ENCODE assay signal across 7 cellular contexts in the genomic region with DNA sequence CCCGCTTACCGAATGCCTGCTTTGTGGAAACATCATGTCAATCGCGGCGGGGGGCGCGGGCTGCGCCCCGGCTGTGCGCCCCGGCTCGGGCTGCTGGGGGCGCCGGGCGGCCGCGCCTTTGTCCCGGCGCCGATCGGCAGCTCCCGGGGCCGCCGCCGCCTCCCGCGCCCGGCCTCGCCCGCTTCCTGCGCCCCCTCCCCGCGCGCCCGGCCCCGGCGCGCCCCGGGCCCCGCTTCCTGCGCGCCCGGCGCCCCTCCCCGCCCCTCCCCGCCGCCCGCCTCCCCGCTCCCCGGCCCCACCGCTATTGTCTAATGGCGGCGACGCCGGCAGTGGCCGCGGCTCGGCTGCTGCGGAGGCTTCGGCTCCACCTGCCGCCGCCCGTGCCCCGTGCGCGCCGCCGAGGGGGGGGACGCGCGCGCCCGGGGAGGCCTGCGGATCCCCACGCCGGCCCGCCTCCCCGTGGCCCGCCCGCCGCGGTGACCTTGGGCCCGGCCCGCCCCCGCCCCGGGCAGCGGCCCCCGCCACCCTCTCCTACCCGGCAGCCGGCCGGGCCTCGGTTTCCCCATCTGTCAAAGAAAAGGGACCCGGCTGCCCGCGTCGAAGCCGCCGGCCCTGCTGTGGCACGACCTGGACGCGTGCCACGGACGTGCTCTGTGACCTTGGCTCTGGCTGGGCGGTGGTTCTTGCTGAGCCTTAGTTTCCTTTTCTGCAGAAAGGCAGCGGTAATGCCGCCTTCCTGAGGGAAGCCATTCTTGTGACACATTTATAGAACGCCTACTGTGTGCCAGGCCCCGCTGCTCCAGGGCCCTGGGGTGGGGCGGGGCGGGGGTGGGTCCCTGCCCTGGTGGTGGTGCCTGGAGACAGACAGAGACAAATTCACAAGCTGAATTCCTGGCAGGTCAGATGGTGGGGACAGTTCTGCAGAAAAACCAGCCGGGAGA. TPM values are rescaled to one million over a fixed set of nuclear protein-coding genes. Genes with fewer than 3 reads are reported as not detected.
DNase-seq lines count a peak whose midpoint lies in the region; ATAC-seq and TF ChIP-seq lines count a peak whose summit lies in the region.

A gene with protein sequence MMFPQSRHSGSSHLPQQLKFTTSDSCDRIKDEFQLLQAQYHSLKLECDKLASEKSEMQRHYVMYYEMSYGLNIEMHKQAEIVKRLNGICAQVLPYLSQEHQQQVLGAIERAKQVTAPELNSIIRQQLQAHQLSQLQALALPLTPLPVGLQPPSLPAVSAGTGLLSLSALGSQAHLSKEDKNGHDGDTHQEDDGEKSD (minus strand): TSS at position 331 of the 941 bp plus-strand sequence. CDS start 295 bp downstream, at position 36.

- TF ChIP-seq POLR2A in GM19099 (IDR thresholded peaks at IDR 0.05; ENCODE audit: extremely low read depth, insufficient read length, low read depth) = peak; percentile 68

- ATAC-seq in HG03442 (IDR thresholded peaks at IDR 0.05; ENCODE audit: unreplicated experiment) = no peak

- peak; percentile 68 to 73 for DNase-seq in NCI-H2081 (lab: John Stamatoyannopoulos, UW)
- peak; percentile 67 to 74 for DNase-seq in activated CD4-positive, alpha-beta T cell treated with anti-CD3 and anti-CD28 coated beads, Interleukin-2, amount 50 U/mL, for 48 hours
- DNase-seq in ecto neural progenitor cell (ENCODE audit: low spot score) = peak; percentile 64
- peak; percentile 59 to 73 for DNase-seq in lung microvascular endothelial cell (ENCODE audit: low read depth in 2 of 2)
- DNase-seq in stimulated activated CD4-positive, alpha-beta T cell treated with anti-CD3 and anti-CD28 coated beads, TNF-alpha, amount 100 ng/mL, for 48 hours (ENCODE audit: low read depth in 3 of 3) = peak; percentile 46 to 61 (median 46)

RNA-seq across cellular contexts. Expression of the gene that starts here (rescaled TPM):
- total RNA-seq in lung microvascular endothelial cell = 103 and 142 TPM in 2 replicates
